ENCODE assay signal across 9 cellular contexts in genomic region chr9:110152704-110153374, GRCh38. TPM values are rescaled to one million over a fixed set of nuclear protein-coding genes. Genes with fewer than 3 reads are reported as not detected.
DNase-seq lines count a peak whose midpoint lies in the region; ATAC-seq and TF ChIP-seq lines count a peak whose summit lies in the region.
"Had no signal": no experiment of that assay in that cellular context is flagged by ENCODE, and none has a peak within 500 bp of the region (broad histone marks: within the 10 kb centered on the region; RNA-seq: fewer than 3 reads in every experiment).

No MANE protein-coding gene starts in this region.

- H3K9me3 Mint-ChIP-seq in CD8-positive, alpha-beta T cell, result no peaks in the 10 kb centered on the region
- H3K9me3 Mint-ChIP-seq in activated CD8-positive, alpha-beta T cell treated with anti-CD3 and anti-CD28 coated beads, Interleukin-2, amount 10 ng/mL, durations not matched to agents 7 days and 5 days (ENCODE audit: insufficient read depth), result peaks cover 6% of the 10 kb centered on the region
- H3K9me3 Mint-ChIP-seq in activated T-cell treated with anti-CD3 and anti-CD28 coated beads, Interleukin-2, amount 50 U/mL, for 4 hours, result peaks cover 4% of the 10 kb centered on the region

- H3K27ac Mint-ChIP-seq in CD8-positive, alpha-beta T cell, result no peak overlapping the region
- H3K27ac Mint-ChIP-seq in activated CD8-positive, alpha-beta T cell treated with anti-CD3 and anti-CD28 coated beads, Interleukin-2, amount 10 ng/mL, durations not matched to agents 7 days and 5 days, result peak overlapping the region; percentile 77

- TF ChIP-seq CTCF in CD8-positive, alpha-beta T cell (IDR thresholded peaks at IDR 0.05), result peak; percentile 49
- TF ChIP-seq CTCF in suprapubic skin (IDR thresholded peaks at IDR 0.05), result peak; percentile 51 to 54

- H3K27ac ChIP-seq in CD8-positive, alpha-beta T cell (ENCODE audit: low read depth, low read length), result no peak overlapping the region
- no peak overlapping the region for H3K27ac ChIP-seq in suprapubic skin

- WGBS in suprapubic skin, result 51% methylated on average over 3 of the region's 3 CpGs

- TF ChIP-seq EP300 in suprapubic skin (IDR thresholded peaks at IDR 0.05), result no peak

- POLR2A ChIA-PET in CD8-positive, alpha-beta T cell (lab: Charles Lee), result no interaction called here
- POLR2A ChIA-PET in activated CD8-positive, alpha-beta T cell treated with anti-CD3 and anti-CD28 coated beads, Interleukin-2, amount 10 ng/mL, durations not matched to agents 7 days and 5 days (lab: Charles Lee), result interaction anchor here (1.9 to 5.7 kb wide), 2 partner anchors 103 kb away, joined by 5 to 56 read pairs; no protein-coding TSS in a partner anchor

- no peak overlapping the region for H3K4me3 Mint-ChIP-seq in CD8-positive, alpha-beta T cell
- H3K4me3 Mint-ChIP-seq in activated CD8-positive, alpha-beta T cell treated with anti-CD3 and anti-CD28 coated beads, Interleukin-2, amount 10 ng/mL, durations not matched to agents 7 days and 5 days, result no peak overlapping the region
- no peak overlapping the region for H3K4me3 Mint-ChIP-seq in activated T-cell treated with anti-CD3 and anti-CD28 coated beads, Interleukin-2, amount 50 U/mL, for 4 hours

- no peak overlapping the region for H3K4me3 ChIP-seq in CD8-positive, alpha-beta T cell (ENCODE audit: low read depth, low read length)
- H3K4me3 ChIP-seq in suprapubic skin, result no peak overlapping the region

- no peak for TF ChIP-seq POLR2A in suprapubic skin (IDR thresholded peaks at IDR 0.05)

- no peaks in the 10 kb centered on the region for H3K36me3 Mint-ChIP-seq in CD8-positive, alpha-beta T cell
- H3K36me3 Mint-ChIP-seq in activated CD8-positive, alpha-beta T cell treated with anti-CD3 and anti-CD28 coated beads, Interleukin-2, amount 10 ng/mL, durations not matched to agents 7 days and 5 days (ENCODE audit: low read depth), result peaks cover 64% of the 10 kb centered on the region
- peaks cover 4% of the 10 kb centered on the region for H3K36me3 Mint-ChIP-seq in activated T-cell treated with anti-CD3 and anti-CD28 coated beads, Interleukin-2, amount 50 U/mL, for 4 hours (ENCODE audit: insufficient read depth)

- CTCF ChIA-PET in CD8-positive, alpha-beta T cell (lab: Charles Lee), result interaction anchor here (1.2 to 1.8 kb wide), 5 partner anchors 16 to 250 kb away, joined by 3 to 8 read pairs (median 4); no protein-coding TSS in a partner anchor
- CTCF ChIA-PET in activated CD8-positive, alpha-beta T cell treated with anti-CD3 and anti-CD28 coated beads, Interleukin-2, amount 10 ng/mL, durations not matched to agents 7 days and 5 days (lab: Charles Lee), result interaction anchor here (1.0 to 9.3 kb wide), 17 partner anchors 8 to 579 kb away, joined by 3 to 110 read pairs (median 5); no protein-coding TSS in a partner anchor

- no peak for DNase-seq in CD8-positive, alpha-beta T cell
- DNase-seq in NCI-H2171 (lab: John Stamatoyannopoulos, UW) (peak; percentile 22), iPS-NIHi7 (ENCODE audit: extremely low spot score) (peak; percentile 68), suprapubic skin (ENCODE audit: low spot score in 2 of 2) (no peak)
- DNase-seq in activated CD8-positive, alpha-beta T cell treated with anti-CD3 and anti-CD28 coated beads, Interleukin-2, amount 10 ng/mL, durations not matched to agents 7 days and 5 days, result peak; percentile 60
- DNase-seq in activated T-cell treated with anti-CD3 and anti-CD28 coated beads, Interleukin-2, amount 50 U/mL, for 4 hours, result no peak

- H3K36me3 ChIP-seq in CD8-positive, alpha-beta T cell (ENCODE audit: insufficient read depth, low read length), result no peaks in the 10 kb centered on the region
- no peaks in the 10 kb centered on the region for H3K36me3 ChIP-seq in suprapubic skin

- H3K4me1 Mint-ChIP-seq in CD8-positive, alpha-beta T cell (ENCODE audit: low read depth), result peaks cover 46% of the 10 kb centered on the region
- H3K4me1 Mint-ChIP-seq in activated CD8-positive, alpha-beta T cell treated with anti-CD3 and anti-CD28 coated beads, Interleukin-2, amount 10 ng/mL, durations not matched to agents 7 days and 5 days (ENCODE audit: low read depth), result peaks cover 86% of the 10 kb centered on the region
- H3K4me1 Mint-ChIP-seq in activated T-cell treated with anti-CD3 and anti-CD28 coated beads, Interleukin-2, amount 50 U/mL, for 4 hours (ENCODE audit: low read depth), result peaks cover 74% of the 10 kb centered on the region

- intact Hi-C loops in CD8-positive, alpha-beta T cell (cut with DNase I, micrococcal nuclease), result loop anchor here (1.0 to 10.0 kb wide), 5 partner anchors 95 to 911 kb away; no protein-coding TSS in a partner anchor

- H3K27me3 ChIP-seq in CD8-positive, alpha-beta T cell (ENCODE audit: insufficient read depth, low read length), result no peaks in the 10 kb centered on the region
- H3K27me3 ChIP-seq in suprapubic skin, result no peaks in the 10 kb centered on the region

- peaks cover 26% of the 10 kb centered on the region for H3K4me1 ChIP-seq in CD8-positive, alpha-beta T cell (ENCODE audit: insufficient read depth, low read length)
- H3K4me1 ChIP-seq in suprapubic skin, result peaks cover 38% of the 10 kb centered on the region

- H3K27me3 Mint-ChIP-seq in CD8-positive, alpha-beta T cell (ENCODE audit: low read depth), result no peaks in the 10 kb centered on the region
- no peaks in the 10 kb centered on the region for H3K27me3 Mint-ChIP-seq in activated CD8-positive, alpha-beta T cell treated with anti-CD3 and anti-CD28 coated beads, Interleukin-2, amount 10 ng/mL, durations not matched to agents 7 days and 5 days (ENCODE audit: low read depth)
- H3K27me3 Mint-ChIP-seq in activated T-cell treated with anti-CD3 and anti-CD28 coated beads, Interleukin-2, amount 50 U/mL, for 4 hours (ENCODE audit: low read depth), result no peaks in the 10 kb centered on the region

- no peaks in the 10 kb centered on the region for H3K9me3 ChIP-seq in CD8-positive, alpha-beta T cell (ENCODE audit: low read length)
- H3K9me3 ChIP-seq in suprapubic skin, result no peaks in the 10 kb centered on the region

- no peak for ATAC-seq in CD8-positive, alpha-beta T cell
- ATAC-seq in GM21723 (IDR thresholded peaks at IDR 0.05; ENCODE audit: unreplicated experiment) (peak; percentile 28), HG02938 (IDR thresholded peaks at IDR 0.05; ENCODE audit: unreplicated experiment) (no peak)
- ATAC-seq in activated CD8-positive, alpha-beta T cell treated with anti-CD3 and anti-CD28 coated beads, Interleukin-2, amount 10 ng/mL, durations not matched to agents 7 days and 5 days, result no peak
- no peak for ATAC-seq in activated T-cell treated with anti-CD3 and anti-CD28 coated beads, Interleukin-2, amount 50 U/mL, for 4 hours

RNA-seq across cellular contexts. Expression of gene C9orf152, which starts 55.1 kb away (rescaled TPM):
- not detected for total RNA-seq in CD8-positive, alpha-beta T cell
- not detected for total RNA-seq in activated CD8-positive, alpha-beta T cell treated with anti-CD3 and anti-CD28 coated beads, Interleukin-2, amount 10 ng/mL, durations not matched to agents 7 days and 5 days
- 10 to 100 TPM in 2 of 4 donors, 1 to 10 TPM in 2; 8.6 to 14.9 (median 10.9) TPM for total RNA-seq in suprapubic skin
- under 1 TPM in 1 of 3 donors, not detected in 2; 0.14 TPM for total RNA-seq in activated T-cell treated with anti-CD3 and anti-CD28 coated beads, Interleukin-2, amount 50 U/mL, for 4 hours
- total RNA-seq: T-helper 2 cell treated with Interferon-gamma antibody and Interleukin-4, amounts not matched to agents 100 ng/mL and 5 ng/mL, for 36 hours had no signal

Comparison
In these comparisons a context has a peak if more than half of its experiments do, and no peak if none do; other contexts are left out.
1. DNase-seq: peak in NCI-H2171 (single experiment), activated CD8-positive, alpha-beta T cell treated with anti-CD3 and anti-CD28 coated beads, Interleukin-2, amount 10 ng/mL, durations not matched to agents 7 days and 5 days (single experiment) and iPS-NIHi7 (single experiment); none in CD8-positive, alpha-beta T cell (0 of 7), suprapubic skin (0 of 2) and activated T-cell treated with anti-CD3 and anti-CD28 coated beads, Interleukin-2, amount 50 U/mL, for 4 hours (single experiment).
2. RNA of gene C9orf152, which starts 55.1 kb away (total RNA-seq): 8.6 to 14.9 TPM in suprapubic skin; not detected in CD8-positive, alpha-beta T cell, not detected in activated CD8-positive, alpha-beta T cell treated with anti-CD3 and anti-CD28 coated beads, Interleukin-2, amount 10 ng/mL, durations not matched to agents 7 days and 5 days and 0.14 TPM in activated T-cell treated with anti-CD3 and anti-CD28 coated beads, Interleukin-2, amount 50 U/mL, for 4 hours; every median in the first group is over 4 times any median in the second.